In genomic region chr1:6417961-6418667, GRCh38 we compare ENCODE assay signal across 1 cellular context.
TF ChIP-seq lines count a peak whose summit lies in the region.

No MANE protein-coding gene starts in this region.

TF ChIP-seq in HCT116, 20 proteins besides CTCF, POLR2A, EP300 and RAD21 (continued from another document):
- TF ChIP-seq ATF3 (IDR thresholded peaks at IDR 0.05) (no peak), ZNF274 (IDR thresholded peaks at IDR 0.05; ENCODE audit: low read depth, low read length) (no peak), SRF (IDR thresholded peaks at IDR 0.05; ENCODE audit: low read depth) (no peak), FOSL1 (IDR thresholded peaks at IDR 0.05; ENCODE audit: low read depth) (no peak), ELF1 (IDR thresholded peaks at IDR 0.05; ENCODE audit: borderline replicate concordance, low read depth) (no peak)
